17 cellular contexts compared by ENCODE assay signal in genomic region chr5:863244-863805, GRCh38. TPM values are rescaled to one million over a fixed set of nuclear protein-coding genes. Genes with fewer than 3 reads are reported as not detected.
"Had no signal": no experiment of that assay in that cellular context is flagged by ENCODE, and none has a peak within 500 bp of the region (broad histone marks: within the 10 kb centered on the region; RNA-seq: fewer than 3 reads in every experiment).

No MANE protein-coding gene starts in this region.

- ATAC-seq: activated T-cell treated with anti-CD3 and anti-CD28 coated beads, Interleukin-2, amount 50 U/mL, for 72 hours; naive thymus-derived CD4-positive, alpha-beta T cell; stimulated activated naive B cell treated with anti-CD40 and anti-IgM and Interleukin-4, amounts not matched to agents 10 μg/mL and 1 μg/mL and 100 μg/mL, for 72 hours had no signal

- H3K9me3 ChIP-seq: esophagus squamous epithelium, psoas muscle, spleen, thoracic aorta had no signal

- H3K27ac Mint-ChIP-seq: activated naive CD4-positive, alpha-beta T cell treated with anti-CD3 and anti-CD28 coated beads, Interleukin-2, amount 50 U/mL, for 24 hours; activated T-cell treated with anti-CD3 and anti-CD28 coated beads, Interleukin-2, amount 50 U/mL, for 72 hours; memory B cell; naive thymus-derived CD4-positive, alpha-beta T cell; neural progenitor cell; stimulated activated naive B cell treated with anti-CD40 and anti-IgM and Interleukin-4, amounts not matched to agents 10 μg/mL and 1 μg/mL and 100 μg/mL, for 72 hours; T-helper 2 cell treated with Interferon-gamma antibody and Interleukin-4, amounts not matched to agents 5 μg/mL and 100 μg/mL, for 36 hours had no signal

- DNase-seq: activated CD4-positive, alpha-beta T cell treated with anti-CD3 and anti-CD28 coated beads, Interleukin-2, amount 50 U/mL, for 4 hours; activated effector memory CD4-positive, alpha-beta T cell treated with anti-CD3 and anti-CD28 coated beads, Interleukin-2, amount 50 U/mL, for 16 hours; activated T-cell treated with anti-CD3 and anti-CD28 coated beads, Interleukin-2, amount 50 U/mL, for 72 hours; dermis blood vessel endothelial cell; effector memory CD4-positive, alpha-beta T cell; esophagus squamous epithelium; immature natural killer cell; naive thymus-derived CD4-positive, alpha-beta T cell; spleen; stimulated activated naive B cell treated with anti-CD40 and anti-IgM and Interleukin-4, amounts not matched to agents 10 μg/mL and 1 μg/mL and 100 μg/mL, for 72 hours had no signal

- H3K27me3 Mint-ChIP-seq: activated naive CD4-positive, alpha-beta T cell treated with anti-CD3 and anti-CD28 coated beads, Interleukin-2, amount 50 U/mL, for 24 hours; memory B cell; naive thymus-derived CD4-positive, alpha-beta T cell; stimulated activated naive B cell treated with anti-CD40 and anti-IgM and Interleukin-4, amounts not matched to agents 10 μg/mL and 1 μg/mL and 100 μg/mL, for 72 hours had no signal

- H3K36me3 ChIP-seq: neural progenitor cell had no signal

- H3K27ac ChIP-seq: cardiac muscle cell, esophagus squamous epithelium, neural progenitor cell, psoas muscle, spleen, thoracic aorta had no signal

- H3K4me1 ChIP-seq: neural progenitor cell, psoas muscle, spleen had no signal

- H3K4me3 Mint-ChIP-seq: activated naive CD4-positive, alpha-beta T cell treated with anti-CD3 and anti-CD28 coated beads, Interleukin-2, amount 50 U/mL, for 24 hours; activated T-cell treated with anti-CD3 and anti-CD28 coated beads, Interleukin-2, amount 50 U/mL, for 72 hours; immature natural killer cell; memory B cell; naive thymus-derived CD4-positive, alpha-beta T cell; neural progenitor cell; stimulated activated naive B cell treated with anti-CD40 and anti-IgM and Interleukin-4, amounts not matched to agents 10 μg/mL and 1 μg/mL and 100 μg/mL, for 72 hours; T-helper 2 cell treated with Interferon-gamma antibody and Interleukin-4, amounts not matched to agents 5 μg/mL and 100 μg/mL, for 36 hours had no signal

- H3K9me3 Mint-ChIP-seq: activated naive CD4-positive, alpha-beta T cell treated with anti-CD3 and anti-CD28 coated beads, Interleukin-2, amount 50 U/mL, for 24 hours; activated T-cell treated with anti-CD3 and anti-CD28 coated beads, Interleukin-2, amount 50 U/mL, for 72 hours; immature natural killer cell; memory B cell; naive thymus-derived CD4-positive, alpha-beta T cell; neural progenitor cell; stimulated activated naive B cell treated with anti-CD40 and anti-IgM and Interleukin-4, amounts not matched to agents 10 μg/mL and 1 μg/mL and 100 μg/mL, for 72 hours; T-helper 2 cell treated with Interferon-gamma antibody and Interleukin-4, amounts not matched to agents 5 μg/mL and 100 μg/mL, for 36 hours had no signal

- H3K4me3 ChIP-seq: cardiac muscle cell, esophagus squamous epithelium, neural progenitor cell, psoas muscle, spleen, thoracic aorta had no signal

- H3K27me3 ChIP-seq: cardiac muscle cell, esophagus squamous epithelium, neural progenitor cell, spleen had no signal

- H3K4me1 Mint-ChIP-seq: activated naive CD4-positive, alpha-beta T cell treated with anti-CD3 and anti-CD28 coated beads, Interleukin-2, amount 50 U/mL, for 24 hours; neural progenitor cell; stimulated activated naive B cell treated with anti-CD40 and anti-IgM and Interleukin-4, amounts not matched to agents 10 μg/mL and 1 μg/mL and 100 μg/mL, for 72 hours had no signal

RNA-seq across cellular contexts. Expression of gene ZDHHC11, which starts 12.5 kb away (rescaled TPM):
- polyA plus RNA-seq: immature natural killer cell had no signal
